Comparison of ENCODE assay signal across 31 cellular contexts in the genomic region with DNA sequence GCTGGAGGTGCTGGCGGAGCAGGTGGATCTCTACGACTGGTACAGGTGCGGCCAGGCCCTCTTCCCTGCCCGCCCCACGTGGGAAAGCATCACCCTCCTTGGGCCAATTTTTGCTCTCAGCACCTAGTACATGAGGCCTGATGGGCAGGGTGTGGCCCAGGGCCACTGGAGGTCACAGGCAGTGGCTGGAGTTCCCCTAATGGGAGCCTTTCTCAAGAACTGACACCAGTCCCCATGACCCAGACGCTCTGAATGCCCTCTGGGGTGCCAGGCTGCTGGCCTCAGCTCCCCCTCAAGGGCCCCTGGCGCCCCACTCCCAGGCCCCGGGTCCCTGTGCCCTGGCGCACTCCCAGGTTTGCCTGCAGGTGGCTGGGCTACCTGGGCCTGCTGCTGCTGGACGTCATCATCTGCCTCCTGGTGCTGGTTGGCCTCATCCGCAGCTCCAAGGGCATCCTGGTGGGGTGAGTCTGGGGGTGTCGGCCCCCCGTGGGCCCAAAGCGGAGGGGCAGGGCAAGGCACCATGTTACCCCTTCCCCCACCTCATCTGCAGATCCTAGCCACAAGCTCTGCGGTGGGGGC. TPM values are rescaled to one million over a fixed set of nuclear protein-coding genes. Genes with fewer than 3 reads are reported as not detected.
"Had no signal": no experiment of that assay in that cellular context is flagged by ENCODE, and none has a peak within 500 bp of the region (broad histone marks: within the 10 kb centered on the region; RNA-seq: fewer than 3 reads in every experiment).

No MANE protein-coding gene starts in this region.

- DNase-seq: activated B cell treated with CpG ODN at 0.5 μM for 24 hours; activated CD4-positive, alpha-beta T cell treated with anti-CD3 and anti-CD28 coated beads for 36 hours; activated CD8-positive, alpha-beta memory T cell treated with anti-CD3 and anti-CD28 coated beads, Interleukin-2, amount 10 ng/mL, durations not matched to agents 7 days and 5 days; activated CD8-positive, alpha-beta T cell treated with anti-CD3 and anti-CD28 coated beads, Interleukin-2, amount 10 ng/mL, durations not matched to agents 7 days and 5 days; activated naive CD4-positive, alpha-beta T cell; activated T-cell treated with anti-CD3 and anti-CD28 coated beads, Interleukin-2, amount 50 U/mL, for 72 hours; anterior cingulate cortex; dermis blood vessel endothelial cell; effector CD4-positive, alpha-beta T cell; esophagus squamous epithelium; foreskin melanocyte; heart right ventricle; kidney glomerular epithelial cell; left ventricle myocardium inferior; occipital lobe; spleen; stimulated activated naive CD4-positive, alpha-beta T cell treated with Interleukin-2 at 50 U/mL for 16 hours; trophoblast cell had no signal

- H3K27me3 Mint-ChIP-seq: activated B cell treated with CpG ODN at 0.5 μM for 24 hours; activated CD4-positive, alpha-beta T cell treated with anti-CD3 and anti-CD28 coated beads for 36 hours; activated CD8-positive, alpha-beta memory T cell treated with anti-CD3 and anti-CD28 coated beads, Interleukin-2, amount 10 ng/mL, durations not matched to agents 7 days and 5 days; activated naive CD8-positive, alpha-beta T cell; central memory CD8-positive, alpha-beta T cell; T-cell had no signal

- H3K9me3 ChIP-seq: esophagus squamous epithelium, heart right ventricle, left ventricle myocardium inferior, right atrium auricular region, spleen, thoracic aorta had no signal

- H3K4me1 ChIP-seq: parathyroid adenoma had no signal

- H3K4me3 Mint-ChIP-seq: activated B cell treated with CpG ODN at 0.5 μM for 24 hours; activated CD4-positive, alpha-beta T cell treated with anti-CD3 and anti-CD28 coated beads for 36 hours; activated CD8-positive, alpha-beta memory T cell treated with anti-CD3 and anti-CD28 coated beads, Interleukin-2, amount 10 ng/mL, durations not matched to agents 7 days and 5 days; activated CD8-positive, alpha-beta T cell treated with anti-CD3 and anti-CD28 coated beads, Interleukin-2, amount 10 ng/mL, durations not matched to agents 7 days and 5 days; activated naive CD8-positive, alpha-beta T cell; activated T-cell treated with anti-CD3 and anti-CD28 coated beads, Interleukin-2, amount 50 U/mL, for 72 hours; central memory CD8-positive, alpha-beta T cell; T-cell; T-helper 2 cell treated with Interferon-gamma antibody and Interleukin-4, amounts not matched to agents 5 μg/mL and 100 μg/mL, for 36 hours had no signal

- H3K27ac Mint-ChIP-seq: activated B cell treated with CpG ODN at 0.5 μM for 24 hours; activated CD4-positive, alpha-beta T cell treated with anti-CD3 and anti-CD28 coated beads for 36 hours; activated CD8-positive, alpha-beta memory T cell treated with anti-CD3 and anti-CD28 coated beads, Interleukin-2, amount 10 ng/mL, durations not matched to agents 7 days and 5 days; activated CD8-positive, alpha-beta T cell treated with anti-CD3 and anti-CD28 coated beads, Interleukin-2, amount 10 ng/mL, durations not matched to agents 7 days and 5 days; activated naive CD8-positive, alpha-beta T cell; activated T-cell treated with anti-CD3 and anti-CD28 coated beads, Interleukin-2, amount 50 U/mL, for 72 hours; T-cell; T-helper 2 cell treated with Interferon-gamma antibody and Interleukin-4, amounts not matched to agents 5 μg/mL and 100 μg/mL, for 36 hours had no signal

- ATAC-seq: activated CD4-positive, alpha-beta T cell treated with anti-CD3 and anti-CD28 coated beads for 36 hours; activated CD8-positive, alpha-beta memory T cell treated with anti-CD3 and anti-CD28 coated beads, Interleukin-2, amount 10 ng/mL, durations not matched to agents 7 days and 5 days; activated CD8-positive, alpha-beta T cell treated with anti-CD3 and anti-CD28 coated beads, Interleukin-2, amount 10 ng/mL, durations not matched to agents 7 days and 5 days; activated T-cell treated with anti-CD3 and anti-CD28 coated beads, Interleukin-2, amount 50 U/mL, for 72 hours; heart right ventricle; T-cell had no signal

- H3K27ac ChIP-seq: epithelial cell of prostate, esophagus squamous epithelium, heart right ventricle, left ventricle myocardium inferior, parathyroid adenoma, right atrium auricular region, thoracic aorta had no signal

- H3K4me3 ChIP-seq: esophagus squamous epithelium, heart right ventricle, left ventricle myocardium inferior, right atrium auricular region, spleen, thoracic aorta had no signal

- H3K9ac ChIP-seq: parathyroid adenoma had no signal

- H3K36me3 Mint-ChIP-seq: activated CD8-positive, alpha-beta memory T cell treated with anti-CD3 and anti-CD28 coated beads, Interleukin-2, amount 10 ng/mL, durations not matched to agents 7 days and 5 days; activated naive CD8-positive, alpha-beta T cell; T-cell had no signal

- FAIRE-seq: bronchial epithelial cell, endometrium had no signal

- H3K27me3 ChIP-seq: esophagus squamous epithelium, heart right ventricle, right atrium auricular region, spleen had no signal

- H2AFZ ChIP-seq: parathyroid adenoma had no signal

- H3K9me3 Mint-ChIP-seq: activated B cell treated with CpG ODN at 0.5 μM for 24 hours; activated T-cell treated with anti-CD3 and anti-CD28 coated beads, Interleukin-2, amount 50 U/mL, for 72 hours; central memory CD8-positive, alpha-beta T cell; T-cell; T-helper 2 cell treated with Interferon-gamma antibody and Interleukin-4, amounts not matched to agents 5 μg/mL and 100 μg/mL, for 36 hours had no signal

RNA-seq across cellular contexts. Expression of a gene that starts 40.3 kb away (rescaled TPM):
- total RNA-seq: activated CD8-positive, alpha-beta T cell treated with anti-CD3 and anti-CD28 coated beads, Interleukin-2, amount 10 ng/mL, durations not matched to agents 7 days and 5 days; bronchial epithelial cell; lung microvascular endothelial cell; pulmonary artery endothelial cell had no signal
- polyA plus RNA-seq: neural cell had no signal
